1 cellular context compared by ENCODE assay signal in the genomic region with DNA sequence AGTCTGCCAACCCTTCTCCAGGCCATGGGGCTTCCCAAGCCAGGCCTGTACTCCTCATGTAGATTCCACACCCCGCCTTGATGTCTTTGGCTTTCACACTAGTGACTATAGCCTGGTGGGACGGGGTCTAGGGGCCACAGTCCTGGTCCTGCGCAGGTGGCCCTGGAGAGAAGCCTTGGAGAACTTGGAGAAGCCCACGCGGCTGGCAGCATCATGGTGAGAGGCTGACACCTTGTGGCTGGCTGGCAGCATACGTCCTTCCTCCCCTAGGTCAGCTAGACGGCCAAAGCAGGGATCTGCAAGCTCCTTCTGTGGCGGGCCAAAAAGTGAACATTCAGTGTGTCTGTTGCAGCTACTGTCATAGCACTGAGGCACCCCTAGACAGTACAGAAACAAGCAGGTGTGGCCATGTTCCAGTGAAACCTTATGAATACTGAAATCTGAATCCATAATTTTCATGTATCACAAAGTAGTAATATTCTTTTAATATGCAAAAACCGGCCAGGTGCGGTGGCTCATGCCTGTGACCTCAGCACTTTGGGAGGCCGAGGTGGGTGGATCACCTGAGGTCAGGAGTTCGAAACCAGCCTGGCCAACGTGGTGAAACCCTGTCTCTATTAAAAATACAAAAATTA.
TF ChIP-seq lines count a peak whose summit lies in the region.

No MANE protein-coding gene starts in this region.

TF ChIP-seq in K562, 482 proteins besides CTCF, POLR2A, EP300 and RAD21 (continued from another document and continues in another):
- TF ChIP-seq ZNF518B (CRISPR knock-in tag; IDR thresholded peaks at IDR 0.05) (no peak), RFX5 (IDR thresholded peaks at IDR 0.05; ENCODE audit: low read depth, low read length) (no peak), POLR2AphosphoS5 (IDR thresholded peaks at IDR 0.05; ENCODE audit: control insufficient read depth, insufficient read depth, low read depth, low read length) (no peak), IRF9 (tag; IDR thresholded peaks at IDR 0.05) (no peak), ARID2 (IDR thresholded peaks at IDR 0.05) (peak; percentile 71; the same call in 1 of the 2 replicates), XRCC5 (IDR thresholded peaks at IDR 0.05; ENCODE audit: low read depth, low read length) (no peak), BACH1 (tag; IDR thresholded peaks at IDR 0.05) (no peak), ZNF644 (tag; IDR thresholded peaks at IDR 0.05; ENCODE audit: low read depth) (no peak), SLC30A9 (CRISPR knock-in tag; IDR thresholded peaks at IDR 0.05) (no peak), EWSR1 (IDR thresholded peaks at IDR 0.05; ENCODE audit: borderline replicate concordance, low read depth, partially characterized antibody) (no peak), RBBP5 (IDR thresholded peaks at IDR 0.05; ENCODE audit: borderline replicate concordance, insufficient read depth, low read length, poor library complexity, severe bottlenecking) (no peak), NR2C1 (IDR thresholded peaks at IDR 0.05) (no peak), NR2C1 (tag; IDR thresholded peaks at IDR 0.05) (no peak), ZNF124 (CRISPR knock-in tag; IDR thresholded peaks at IDR 0.05) (no peak), POU5F1 (IDR thresholded peaks at IDR 0.05; ENCODE audit: borderline replicate concordance, low read depth, low read length, partially characterized antibody) (no peak), PML (IDR thresholded peaks at IDR 0.05; ENCODE audit: low read length) (no peak), KDM1A (IDR thresholded peaks at IDR 0.05) (no peak), FIP1L1 (IDR thresholded peaks at IDR 0.05; ENCODE audit: low read depth, low read length, poor library complexity, severe bottlenecking) (no peak), ZNF165 (CRISPR knock-in tag; IDR thresholded peaks at IDR 0.05; ENCODE audit: borderline replicate concordance) (no peak), CHD2 (IDR thresholded peaks at IDR 0.05; ENCODE audit: low read depth, low read length) (no peak), ELF4 (CRISPR knock-in tag; IDR thresholded peaks at IDR 0.05) (no peak), CTBP1 (IDR thresholded peaks at IDR 0.05; ENCODE audit: borderline replicate concordance) (peak; percentile 36; the same call in 1 of the 2 replicates), EGR1 (conservative IDR thresholded peaks at IDR 0.05) (0 out of 2 replicates have a peak, but pooled peaks have one; percentile 32), FOXJ3 (CRISPR knock-in tag; IDR thresholded peaks at IDR 0.05) (no peak), ZBTB7A (IDR thresholded peaks at IDR 0.05; ENCODE audit: borderline replicate concordance, control insufficient read depth, low read depth, low read length) (no peak), FOXO4 (CRISPR knock-in tag; IDR thresholded peaks at IDR 0.05) (no peak), NCOA4 (IDR thresholded peaks at IDR 0.05; ENCODE audit: partially characterized antibody) (no peak), CXXC5 (CRISPR knock-in tag; IDR thresholded peaks at IDR 0.05) (peak; percentile 30; the same call in 1 of the 2 replicates), SRSF7 (optimal IDR thresholded peaks at IDR 0.05; ENCODE audit: low read depth, low read length) (no peak), KLF16 (IDR thresholded peaks at IDR 0.05) (0 out of 2 replicates have a peak, but pooled peaks have one; percentile 24), PHF20 (IDR thresholded peaks at IDR 0.05; ENCODE audit: partially characterized antibody) (no peak), MTA2 (IDR thresholded peaks at IDR 0.05; ENCODE audit: low read depth) (no peak), MYNN (IDR thresholded peaks at IDR 0.05) (0 out of 2 replicates have a peak, but pooled peaks have one; percentile 22), MYNN (CRISPR knock-in tag; IDR thresholded peaks at IDR 0.05) (no peak), SIX5 (IDR thresholded peaks at IDR 0.05; ENCODE audit: borderline replicate concordance in 1 of 2, insufficient read depth in 1 of 2, low read depth in 1 of 2, low read length in 2 of 2) (no peak), PPARD (CRISPR knock-in tag; IDR thresholded peaks at IDR 0.05) (no peak)
- TF ChIP-seq, protein P1, sequence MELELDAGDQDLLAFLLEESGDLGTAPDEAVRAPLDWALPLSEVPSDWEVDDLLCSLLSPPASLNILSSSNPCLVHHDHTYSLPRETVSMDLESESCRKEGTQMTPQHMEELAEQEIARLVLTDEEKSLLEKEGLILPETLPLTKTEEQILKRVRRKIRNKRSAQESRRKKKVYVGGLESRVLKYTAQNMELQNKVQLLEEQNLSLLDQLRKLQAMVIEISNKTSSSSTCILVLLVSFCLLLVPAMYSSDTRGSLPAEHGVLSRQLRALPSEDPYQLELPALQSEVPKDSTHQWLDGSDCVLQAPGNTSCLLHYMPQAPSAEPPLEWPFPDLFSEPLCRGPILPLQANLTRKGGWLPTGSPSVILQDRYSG (tag; conservative IDR thresholded peaks at IDR 0.05; ENCODE audit: low read depth): no peak
- TF ChIP-seq, protein P2, sequence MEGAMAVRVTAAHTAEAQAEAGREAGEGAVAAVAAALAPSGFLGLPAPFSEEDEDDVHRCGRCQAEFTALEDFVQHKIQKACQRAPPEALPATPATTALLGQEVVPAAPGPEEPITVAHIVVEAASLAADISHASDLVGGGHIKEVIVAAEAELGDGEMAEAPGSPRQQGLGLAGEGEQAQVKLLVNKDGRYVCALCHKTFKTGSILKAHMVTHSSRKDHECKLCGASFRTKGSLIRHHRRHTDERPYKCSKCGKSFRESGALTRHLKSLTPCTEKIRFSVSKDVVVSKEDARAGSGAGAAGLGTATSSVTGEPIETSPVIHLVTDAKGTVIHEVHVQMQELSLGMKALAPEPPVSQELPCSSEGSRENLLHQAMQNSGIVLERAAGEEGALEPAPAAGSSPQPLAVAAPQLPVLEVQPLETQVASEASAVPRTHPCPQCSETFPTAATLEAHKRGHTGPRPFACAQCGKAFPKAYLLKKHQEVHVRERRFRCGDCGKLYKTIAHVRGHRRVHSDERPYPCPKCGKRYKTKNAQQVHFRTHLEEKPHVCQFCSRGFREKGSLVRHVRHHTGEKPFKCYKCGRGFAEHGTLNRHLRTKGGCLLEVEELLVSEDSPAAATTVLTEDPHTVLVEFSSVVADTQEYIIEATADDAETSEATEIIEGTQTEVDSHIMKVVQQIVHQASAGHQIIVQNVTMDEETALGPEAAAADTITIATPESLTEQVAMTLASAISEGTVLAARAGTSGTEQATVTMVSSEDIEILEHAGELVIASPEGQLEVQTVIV (CRISPR knock-in tag; IDR thresholded peaks at IDR 0.05; ENCODE audit: borderline replicate concordance): no peak
- TF ChIP-seq, protein P3, sequence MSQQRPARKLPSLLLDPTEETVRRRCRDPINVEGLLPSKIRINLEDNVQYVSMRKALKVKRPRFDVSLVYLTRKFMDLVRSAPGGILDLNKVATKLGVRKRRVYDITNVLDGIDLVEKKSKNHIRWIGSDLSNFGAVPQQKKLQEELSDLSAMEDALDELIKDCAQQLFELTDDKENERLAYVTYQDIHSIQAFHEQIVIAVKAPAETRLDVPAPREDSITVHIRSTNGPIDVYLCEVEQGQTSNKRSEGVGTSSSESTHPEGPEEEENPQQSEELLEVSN (IDR thresholded peaks at IDR 0.05; ENCODE audit: borderline replicate concordance in 1 of 2, extremely low read depth in 1 of 2, insufficient read depth in 1 of 2, insufficient read length in 1 of 2, low read depth in 1 of 2, low read length in 1 of 2, poor library complexity in 1 of 2, severe bottlenecking in 1 of 2): peak in 1 of 2 experiments; percentile 14
- TF ChIP-seq, protein P4, sequence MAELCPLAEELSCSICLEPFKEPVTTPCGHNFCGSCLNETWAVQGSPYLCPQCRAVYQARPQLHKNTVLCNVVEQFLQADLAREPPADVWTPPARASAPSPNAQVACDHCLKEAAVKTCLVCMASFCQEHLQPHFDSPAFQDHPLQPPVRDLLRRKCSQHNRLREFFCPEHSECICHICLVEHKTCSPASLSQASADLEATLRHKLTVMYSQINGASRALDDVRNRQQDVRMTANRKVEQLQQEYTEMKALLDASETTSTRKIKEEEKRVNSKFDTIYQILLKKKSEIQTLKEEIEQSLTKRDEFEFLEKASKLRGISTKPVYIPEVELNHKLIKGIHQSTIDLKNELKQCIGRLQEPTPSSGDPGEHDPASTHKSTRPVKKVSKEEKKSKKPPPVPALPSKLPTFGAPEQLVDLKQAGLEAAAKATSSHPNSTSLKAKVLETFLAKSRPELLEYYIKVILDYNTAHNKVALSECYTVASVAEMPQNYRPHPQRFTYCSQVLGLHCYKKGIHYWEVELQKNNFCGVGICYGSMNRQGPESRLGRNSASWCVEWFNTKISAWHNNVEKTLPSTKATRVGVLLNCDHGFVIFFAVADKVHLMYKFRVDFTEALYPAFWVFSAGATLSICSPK (IDR thresholded peaks at IDR 0.05; ENCODE audit: borderline replicate concordance): no peak
- TF ChIP-seq, protein P5, sequence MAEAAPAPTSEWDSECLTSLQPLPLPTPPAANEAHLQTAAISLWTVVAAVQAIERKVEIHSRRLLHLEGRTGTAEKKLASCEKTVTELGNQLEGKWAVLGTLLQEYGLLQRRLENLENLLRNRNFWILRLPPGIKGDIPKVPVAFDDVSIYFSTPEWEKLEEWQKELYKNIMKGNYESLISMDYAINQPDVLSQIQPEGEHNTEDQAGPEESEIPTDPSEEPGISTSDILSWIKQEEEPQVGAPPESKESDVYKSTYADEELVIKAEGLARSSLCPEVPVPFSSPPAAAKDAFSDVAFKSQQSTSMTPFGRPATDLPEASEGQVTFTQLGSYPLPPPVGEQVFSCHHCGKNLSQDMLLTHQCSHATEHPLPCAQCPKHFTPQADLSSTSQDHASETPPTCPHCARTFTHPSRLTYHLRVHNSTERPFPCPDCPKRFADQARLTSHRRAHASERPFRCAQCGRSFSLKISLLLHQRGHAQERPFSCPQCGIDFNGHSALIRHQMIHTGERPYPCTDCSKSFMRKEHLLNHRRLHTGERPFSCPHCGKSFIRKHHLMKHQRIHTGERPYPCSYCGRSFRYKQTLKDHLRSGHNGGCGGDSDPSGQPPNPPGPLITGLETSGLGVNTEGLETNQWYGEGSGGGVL (CRISPR knock-in tag; IDR thresholded peaks at IDR 0.05): no peak
- TF ChIP-seq, protein P6, sequence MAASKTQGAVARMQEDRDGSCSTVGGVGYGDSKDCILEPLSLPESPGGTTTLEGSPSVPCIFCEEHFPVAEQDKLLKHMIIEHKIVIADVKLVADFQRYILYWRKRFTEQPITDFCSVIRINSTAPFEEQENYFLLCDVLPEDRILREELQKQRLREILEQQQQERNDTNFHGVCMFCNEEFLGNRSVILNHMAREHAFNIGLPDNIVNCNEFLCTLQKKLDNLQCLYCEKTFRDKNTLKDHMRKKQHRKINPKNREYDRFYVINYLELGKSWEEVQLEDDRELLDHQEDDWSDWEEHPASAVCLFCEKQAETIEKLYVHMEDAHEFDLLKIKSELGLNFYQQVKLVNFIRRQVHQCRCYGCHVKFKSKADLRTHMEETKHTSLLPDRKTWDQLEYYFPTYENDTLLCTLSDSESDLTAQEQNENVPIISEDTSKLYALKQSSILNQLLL (CRISPR knock-in tag; IDR thresholded peaks at IDR 0.05; ENCODE audit: borderline replicate concordance): no peak
